17 cellular contexts compared by ENCODE assay signal in genomic region chr18:78561757-78562445, GRCh38.
A peak's percentile ranks its signal among the peaks of the same experiment; 100 is the strongest.
DNase-seq lines count a peak whose midpoint lies in the region; ATAC-seq, FAIRE-seq and TF ChIP-seq lines count a peak whose summit lies in the region.
"Had no signal": no experiment of that assay in that cellular context is flagged by ENCODE, and none has a peak within 500 bp of the region (broad histone marks: within the 10 kb centered on the region; RNA-seq: fewer than 3 reads in every experiment).

No MANE protein-coding gene starts in this region.

- peaks cover 27% of the 10 kb centered on the region for H3K9me3 Mint-ChIP-seq in astrocyte (ENCODE audit: unreplicated experiment)

- no peak overlapping the region for H3K9ac ChIP-seq in astrocyte (ENCODE audit: low read length)

- ATAC-seq in GM21737 (IDR thresholded peaks at IDR 0.05; ENCODE audit: unreplicated experiment), result no peak
- ATAC-seq: natural killer cell treated with Interleukin-12 subunit alpha and Interleukin-12 subunit beta and Interleukin-15 and Interleukin-18, amount 100 ng/mL, for 72 hours had no signal

- TF ChIP-seq CTCF in astrocyte (IDR thresholded peaks at IDR 0.05; ENCODE audit: insufficient read depth, low read depth, low read length), result no peak

- H3K27ac ChIP-seq in astrocyte (ENCODE audit: low read depth, low read length), result no peak overlapping the region
- H3K27ac ChIP-seq: C4-2B, spleen had no signal

- H3K4me1 ChIP-seq in astrocyte (ENCODE audit: insufficient read depth, low read length), result peaks cover 5% of the 10 kb centered on the region
- H3K4me1 ChIP-seq: spleen had no signal

- H3K27me3 Mint-ChIP-seq in astrocyte (ENCODE audit: low read depth, unreplicated experiment), result no peaks in the 10 kb centered on the region
- H3K27me3 Mint-ChIP-seq: natural killer cell treated with Interleukin-12 subunit alpha and Interleukin-12 subunit beta and Interleukin-15 and Interleukin-18, amount 100 ng/mL, for 72 hours had no signal

- no peaks in the 10 kb centered on the region for H4K20me1 ChIP-seq in astrocyte (ENCODE audit: insufficient read depth, low read length)

- DNase-seq in NCI-H1694 treated with DMSO at 0.1 percent for 48 hours (lab: John Stamatoyannopoulos, UW) (peak; percentile 49), NCI-H1694 (lab: John Stamatoyannopoulos, UW) (no peak), astrocyte (ENCODE audit: low read depth) (peak; percentile 9), hypothalamus (lab: John Stamatoyannopoulos, UW) (peak in 32 of 51 donors; percentile 3 to 71 (median 30)), superior temporal gyrus (ENCODE audit: extremely low spot score) (peak; percentile 73), T-helper 2 cell (no peak), kidney glomerular epithelial cell (lab: John Stamatoyannopoulos, UW) (no peak)
- DNase-seq: activated CD4-positive, alpha-beta T cell treated with anti-CD3 and anti-CD28 coated beads, Interleukin-2, amount 50 U/mL, for 1 hour; activated naive CD4-positive, alpha-beta T cell; amniotic stem cell; H9; Right ventricle myocardium superior; spleen; SW 1271 had no signal

- H3K4me1 Mint-ChIP-seq in astrocyte (ENCODE audit: low read depth, unreplicated experiment), result no peaks in the 10 kb centered on the region

- H3K27ac Mint-ChIP-seq in astrocyte (ENCODE audit: unreplicated experiment), result peak overlapping the region; percentile 44
- H3K27ac Mint-ChIP-seq: H9; natural killer cell treated with Interleukin-12 subunit alpha and Interleukin-12 subunit beta and Interleukin-15 and Interleukin-18, amount 100 ng/mL, for 72 hours had no signal

- peak overlapping the region; percentile 65 for H3K4me2 ChIP-seq in astrocyte (ENCODE audit: low read length)

- no peaks in the 10 kb centered on the region for H3K36me3 ChIP-seq in astrocyte (ENCODE audit: insufficient read depth, low read length)
- H3K36me3 ChIP-seq: spleen had no signal

- H3K36me3 Mint-ChIP-seq in astrocyte (ENCODE audit: low read depth, unreplicated experiment), result no peaks in the 10 kb centered on the region
- H3K36me3 Mint-ChIP-seq: natural killer cell treated with Interleukin-12 subunit alpha and Interleukin-12 subunit beta and Interleukin-15 and Interleukin-18, amount 100 ng/mL, for 72 hours had no signal

- H3K79me2 ChIP-seq in astrocyte (ENCODE audit: insufficient read depth, low read length), result no peaks in the 10 kb centered on the region

- H3K9me3 ChIP-seq in astrocyte (ENCODE audit: insufficient read depth, low read depth, low read length), result peaks cover 5% of the 10 kb centered on the region

- FAIRE-seq in astrocyte (lab: Jason Lieb, UNC), result no peak

- H2AFZ ChIP-seq in astrocyte (ENCODE audit: low read depth, low read length), result peak overlapping the region; percentile 69

- H3K27me3 ChIP-seq in astrocyte (ENCODE audit: insufficient read depth, low read length), result no peaks in the 10 kb centered on the region

- peak overlapping the region; percentile 10 for H3K4me3 ChIP-seq in astrocyte (ENCODE audit: insufficient read depth, low read depth, low read length)
- H3K4me3 ChIP-seq: spleen had no signal

- H3K4me3 Mint-ChIP-seq in astrocyte (ENCODE audit: unreplicated experiment), result no peak overlapping the region
- H3K4me3 Mint-ChIP-seq: H9; natural killer cell treated with Interleukin-12 subunit alpha and Interleukin-12 subunit beta and Interleukin-15 and Interleukin-18, amount 100 ng/mL, for 72 hours had no signal

Comparison
In these comparisons a context has a peak if more than half of its experiments do, and no peak if none do; other contexts are left out.
1. DNase-seq: peak in NCI-H1694 treated with DMSO at 0.1 percent for 48 hours (single experiment), astrocyte (single experiment), hypothalamus (32 of 51) and superior temporal gyrus (single experiment); none in NCI-H1694 (single experiment), T-helper 2 cell (0 of 5) and kidney glomerular epithelial cell (single experiment).